8 cellular contexts compared by ENCODE assay signal in the genomic region with DNA sequence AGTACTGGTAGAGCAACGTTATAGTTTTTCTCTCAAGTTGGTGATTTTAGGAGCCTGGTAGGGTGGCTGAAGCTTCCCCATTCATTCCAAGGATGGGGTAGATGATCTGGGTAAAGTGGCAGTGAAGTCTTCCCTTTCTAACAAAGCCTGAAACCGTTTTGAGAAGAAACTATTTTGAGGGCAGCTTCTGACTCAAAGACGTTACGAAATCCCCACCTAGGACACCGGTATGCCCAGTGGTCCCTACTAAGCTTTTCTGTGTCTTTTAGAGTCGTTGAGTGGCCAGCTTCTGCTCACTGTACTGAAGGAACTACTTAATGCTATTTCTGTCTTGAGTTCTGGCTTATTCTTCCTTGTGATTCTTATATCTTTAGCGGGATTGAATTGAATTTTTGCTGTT. TPM values are rescaled to one million over a fixed set of nuclear protein-coding genes. Genes with fewer than 3 reads are reported as not detected.
DNase-seq lines count a peak whose midpoint lies in the region; ATAC-seq and TF ChIP-seq lines count a peak whose summit lies in the region.

No MANE protein-coding gene starts in this region.

- H2AFZ ChIP-seq in fibroblast of lung (ENCODE audit: low read length) = no peak overlapping the region

- ATAC-seq in gastrocnemius medialis (no peak), GM21717 (IDR thresholded peaks at IDR 0.05; ENCODE audit: unreplicated experiment) (no peak), GM21447 (IDR thresholded peaks at IDR 0.05; ENCODE audit: unreplicated experiment) (no peak), HG02571 (IDR thresholded peaks at IDR 0.05; ENCODE audit: unreplicated experiment) (no peak)

- H3K4me2 ChIP-seq in fibroblast of lung (ENCODE audit: extremely low read depth, insufficient read depth, low read length) = peak overlapping the region; percentile 98

- H3K36me3 ChIP-seq in fibroblast of lung (ENCODE audit: control insufficient read depth, insufficient read depth, low read length) = no peaks in the 10 kb centered on the region
- no peaks in the 10 kb centered on the region for H3K36me3 ChIP-seq in gastrocnemius medialis

- no peak for TF ChIP-seq POLR2A in gastrocnemius medialis (IDR thresholded peaks at IDR 0.05)

- H3K27me3 ChIP-seq in fibroblast of lung (ENCODE audit: control insufficient read depth, insufficient read depth, low read length) = no peaks in the 10 kb centered on the region
- no peaks in the 10 kb centered on the region for H3K27me3 ChIP-seq in gastrocnemius medialis

- CTCF ChIA-PET in RWPE1 (lab: Yijun Ruan, JAX) = no interaction called here

- H3K4me1 ChIP-seq in fibroblast of lung (ENCODE audit: control insufficient read depth, extremely low read depth, insufficient read depth, low read length) = no peaks in the 10 kb centered on the region
- peaks cover 17 to 29% of the 10 kb centered on the region in 2 donors for H3K4me1 ChIP-seq in gastrocnemius medialis

- TF ChIP-seq CTCF in GM12875 (IDR thresholded peaks at IDR 0.05; ENCODE audit: borderline replicate concordance, insufficient read depth, low read depth, low read length) (no peak), RWPE1 (conservative IDR thresholded peaks at IDR 0.05; ENCODE audit: low read depth) (no peak), fibroblast of lung (conservative IDR thresholded peaks at IDR 0.05 in 1 of 2, IDR thresholded peaks at IDR 0.05 in 1 of 2; ENCODE audit: low read depth in 1 of 2, low read length in 2 of 2) (no peak), gastrocnemius medialis (IDR thresholded peaks at IDR 0.05 in 4 of 5, conservative IDR thresholded peaks at IDR 0.05 in 1 of 5) (no peak)

- no peaks in the 10 kb centered on the region for H3K9me3 ChIP-seq in fibroblast of lung (ENCODE audit: control insufficient read depth, insufficient read depth, low read depth, low read length)
- no peaks in the 10 kb centered on the region for H3K9me3 ChIP-seq in gastrocnemius medialis

- H3K4me3 ChIP-seq in GM12875 (ENCODE audit: low read depth, low read length) = peak overlapping the region; percentile 55
- peak overlapping the region; percentile 67 to 76 (median 72) for H3K4me3 ChIP-seq in fibroblast of lung (replicated peaks in 1 of 4; ENCODE audit: control extremely low read depth in 1 of 4, insufficient read depth in 1 of 4, low read depth in 3 of 4, low read length in 4 of 4)
- H3K4me3 ChIP-seq in gastrocnemius medialis = peak overlapping the region; percentile 69 to 90 (median 76)

- POLR2A ChIA-PET in RWPE1 (lab: Yijun Ruan, JAX; ENCODE audit: low non-redundant PET) = interaction anchor here (0.5 kb wide), 1 partner anchor 26 kb away, joined by 3 read pairs; no protein-coding TSS in a partner anchor

- in situ Hi-C loops in gastrocnemius medialis (cut with MboI; ENCODE audit: low sequenced_read_pairs in 4 of 4) = no loop called here
- in situ Hi-C loops in G401 (cut with HindIII; ENCODE audit: low sequenced_read_pairs) = no loop called here

- H4K20me1 ChIP-seq in fibroblast of lung (ENCODE audit: control insufficient read depth, extremely low read depth, insufficient read depth, low read length) = no peaks in the 10 kb centered on the region

- no peak overlapping the region for H3K9ac ChIP-seq in fibroblast of lung (ENCODE audit: insufficient read depth, low read length)

- H3K27ac ChIP-seq in RWPE1 (peak overlapping the region; percentile 75), fibroblast of lung (ENCODE audit: insufficient read depth, low read length) (no peak overlapping the region), gastrocnemius medialis (peak overlapping the region; percentile 83 to 95 (median 89))

- intact Hi-C loops in gastrocnemius medialis (cut with DNase I; ENCODE audit: low total_unique reads) = no loop called here

- no peak for DNase-seq in RWPE1 (ENCODE audit: low spot score)
- DNase-seq in fibroblast of lung (ENCODE audit: low read depth in 2 of 2) = peak; percentile 12 to 14
- no peak for DNase-seq in gastrocnemius medialis
- DNase-seq in G401 (ENCODE audit: low spot score) = no peak

- H3K79me2 ChIP-seq in fibroblast of lung (ENCODE audit: control insufficient read depth, insufficient read depth, low read length) = peaks cover 4% of the 10 kb centered on the region

RNA-seq across cellular contexts. Expression of a gene that starts 1.4 kb away (rescaled TPM):
- total RNA-seq in fibroblast of lung (15.9 and 23.3 TPM in 2 replicates), gastrocnemius medialis (10 to 100 TPM; 36.8 to 85.5 (median 60.6) TPM)
- polyA plus RNA-seq in fibroblast of lung = 10.7 and 11.5 TPM in 2 replicates
- 20.9 and 23.1 TPM in 2 replicates for polyA plus RNA-seq in fibroblast of lung (2012)
- polyA minus RNA-seq in fibroblast of lung (ENCODE audit: low replicate concordance) = 46.2 and 58.6 TPM in 2 replicates
- 13.2 and 15.8 TPM in 2 replicates for total RNA-seq in G401 (2014; rRNA removed; shearing (Covaris generic))

Comparison
In these comparisons a context has a peak if more than half of its experiments do, and no peak if none do; other contexts are left out.
1. DNase-seq: peak in fibroblast of lung (2 of 2); none in RWPE1 (single experiment), gastrocnemius medialis (0 of 2) and G401 (single experiment).
2. Peak in every context shown above with its lines, with median percentiles within 50 percentile points of each other: H3K4me3 ChIP-seq.